ENCODE assay signal across 27 cellular contexts in genomic region chr1:160483505-160484185, GRCh38. TPM values are rescaled to one million over a fixed set of nuclear protein-coding genes. Genes with fewer than 3 reads are reported as not detected.
A peak's percentile ranks its signal among the peaks of the same experiment; 100 is the strongest.
DNase-seq lines count a peak whose midpoint lies in the region; ATAC-seq, FAIRE-seq and TF ChIP-seq lines count a peak whose summit lies in the region.
"Had no signal": no experiment of that assay in that cellular context is flagged by ENCODE, and none has a peak within 500 bp of the region (broad histone marks: within the 10 kb centered on the region; RNA-seq: fewer than 3 reads in every experiment).

No MANE protein-coding gene starts in this region.

- H3K27ac Mint-ChIP-seq in activated naive CD4-positive, alpha-beta T cell treated with anti-CD3 and anti-CD28 coated beads for 36 hours = peak overlapping the region; percentile 65
- H3K27ac Mint-ChIP-seq in activated naive CD8-positive, alpha-beta T cell = peak overlapping the region; percentile 86

- no peaks in the 10 kb centered on the region for H3K4me1 ChIP-seq in BE2C
- H3K4me1 ChIP-seq: right lobe of liver, stomach, tibial artery had no signal

- H3K27me3 Mint-ChIP-seq in activated naive CD4-positive, alpha-beta T cell treated with anti-CD3 and anti-CD28 coated beads for 36 hours (ENCODE audit: low read depth) = no peaks in the 10 kb centered on the region
- H3K27me3 Mint-ChIP-seq in activated naive CD8-positive, alpha-beta T cell = no peaks in the 10 kb centered on the region

- peaks cover 40% of the 10 kb centered on the region for H3K4me1 Mint-ChIP-seq in activated naive CD4-positive, alpha-beta T cell treated with anti-CD3 and anti-CD28 coated beads for 36 hours (ENCODE audit: low read depth)
- H3K4me1 Mint-ChIP-seq in activated naive CD8-positive, alpha-beta T cell (ENCODE audit: low read depth) = peaks cover 50% of the 10 kb centered on the region
- H3K4me1 Mint-ChIP-seq: neural crest cell had no signal

- no peaks in the 10 kb centered on the region; the same call in 1 of the 2 replicates for H3K27me3 ChIP-seq in BE2C
- H3K27me3 ChIP-seq: Peyer's patch, right lobe of liver, stomach, tibial artery had no signal

- no peak for DNase-seq in activated naive CD4-positive, alpha-beta T cell treated with anti-CD3 and anti-CD28 coated beads for 36 hours
- DNase-seq in activated naive CD4-positive, alpha-beta T cell (lab: John Stamatoyannopoulos, UW) = no peak
- DNase-seq in GM18507 (ENCODE audit: extremely low spot score, insufficient read length, low read depth) (no peak), BE2C (no peak)
- no peak for DNase-seq in stimulated activated naive CD8-positive, alpha-beta T cell treated with anti-CD3 and anti-CD28 coated beads, Interleukin-15, Interleukin-2, amounts not matched to agents 100 U/mL and 50 U/mL, for 24 hours
- DNase-seq: activated CD4-positive, CD25-positive, alpha-beta regulatory T cell treated with anti-CD3 and anti-CD28 coated beads, Interleukin-2, amount 50 U/mL, for 72 hours; DMS 273 treated with DMSO at 0.1 percent for 48 hours; H7; Karpas-422; midbrain; NCI-H146; NCI-H524 treated with DMSO at 0.1 percent for 48 hours; Peyer's patch; right lobe of liver; SIG-M5; stimulated activated CD4-positive, alpha-beta T cell treated with anti-CD3 and anti-CD28 coated beads, Interleukin-12 subunit alpha, Interleukin-12 subunit beta, amount 100 ng/mL, for 4 hours; stimulated activated CD4-positive, alpha-beta T cell treated with anti-CD3 and anti-CD28 coated beads, Interleukin-4, amount 100 ng/mL, for 24 hours; stomach; tibial artery had no signal

- H3K4me3 Mint-ChIP-seq in activated naive CD4-positive, alpha-beta T cell treated with anti-CD3 and anti-CD28 coated beads for 36 hours = no peak overlapping the region
- H3K4me3 Mint-ChIP-seq in activated naive CD8-positive, alpha-beta T cell = no peak overlapping the region
- H3K4me3 Mint-ChIP-seq: neural crest cell had no signal

- peak; percentile 18 for FAIRE-seq in GM18507 (lab: Jason Lieb, UNC)
- FAIRE-seq: astrocyte, G401.6, keratinocyte had no signal

- peak; percentile 68 for ATAC-seq in stimulated activated naive CD8-positive, alpha-beta T cell treated with anti-CD3 and anti-CD28 coated beads, Interleukin-15, Interleukin-2, amounts not matched to agents 100 U/mL and 50 U/mL, for 24 hours
- ATAC-seq in GM21447 (IDR thresholded peaks at IDR 0.05; ENCODE audit: unreplicated experiment) (no peak), GM18861 (IDR thresholded peaks at IDR 0.05; ENCODE audit: unreplicated experiment) (no peak)
- ATAC-seq: right lobe of liver had no signal

- no peak overlapping the region for H3K4me3 ChIP-seq in BE2C (ENCODE audit: low read depth, low read length)
- H3K4me3 ChIP-seq: Peyer's patch, right lobe of liver, stomach, tibial artery had no signal

- H3K9me3 ChIP-seq in BE2C = no peaks in the 10 kb centered on the region
- H3K9me3 ChIP-seq: Peyer's patch, right lobe of liver, tibial artery had no signal

- H3K36me3 Mint-ChIP-seq in activated naive CD4-positive, alpha-beta T cell treated with anti-CD3 and anti-CD28 coated beads for 36 hours (ENCODE audit: low read depth) = peaks cover 46% of the 10 kb centered on the region
- H3K36me3 Mint-ChIP-seq in activated naive CD8-positive, alpha-beta T cell = peaks cover 44% of the 10 kb centered on the region

- CTCF ChIA-PET in activated naive CD4-positive, alpha-beta T cell treated with anti-CD3 and anti-CD28 coated beads for 36 hours (lab: Charles Lee) = interaction anchor here (0.7 to 2.2 kb wide), 9 partner anchors 9 to 55 kb away, joined by 3 to 11 read pairs (median 3); no protein-coding TSS in a partner anchor

- H3K9me3 Mint-ChIP-seq in activated naive CD4-positive, alpha-beta T cell treated with anti-CD3 and anti-CD28 coated beads for 36 hours = peaks cover 23% of the 10 kb centered on the region
- H3K9me3 Mint-ChIP-seq in activated naive CD8-positive, alpha-beta T cell (ENCODE audit: low read depth) = peaks cover 7% of the 10 kb centered on the region

- no peaks in the 10 kb centered on the region for H3K36me3 ChIP-seq in BE2C
- H3K36me3 ChIP-seq: Peyer's patch, right lobe of liver, stomach, tibial artery had no signal

- intact Hi-C loops in activated naive CD4-positive, alpha-beta T cell treated with anti-CD3 and anti-CD28 coated beads for 36 hours (cut with micrococcal nuclease) = loop anchor here (1.0 kb wide), 1 partner anchor 12 kb away; no protein-coding TSS in a partner anchor

- no peak for TF ChIP-seq CTCF in BE2C (IDR thresholded peaks at IDR 0.05; ENCODE audit: low read depth, low read length)

RNA-seq across cellular contexts. Expression of gene SLAMF6, which starts 39.4 kb away (rescaled TPM):
- total RNA-seq in activated naive CD4-positive, alpha-beta T cell treated with anti-CD3 and anti-CD28 coated beads for 36 hours = 10 to 100 TPM; 55.0 to 55.5 TPM
- not detected for polyA plus RNA-seq in BE2C (2012; ENCODE audit: insufficient read depth, insufficient read length, low read depth)
- total RNA-seq: astrocyte, glomerular endothelial cell, H7, neural crest cell had no signal
- polyA plus RNA-seq: keratinocyte had no signal
